In genomic region chr5:112707187-112708179, GRCh38 we compare ENCODE assay signal across 8 cellular contexts. TPM values are rescaled to one million over a fixed set of nuclear protein-coding genes. Genes with fewer than 3 reads are reported as not detected.
DNase-seq lines count a peak whose midpoint lies in the region; ATAC-seq and TF ChIP-seq lines count a peak whose summit lies in the region.

No MANE protein-coding gene starts in this region.

- peak overlapping the region; percentile 39 for H2AFZ ChIP-seq in mesenchymal stem cell (ENCODE audit: low read depth, low read length)

- peak overlapping the region; percentile 80 for H3K4me2 ChIP-seq in mesenchymal stem cell (ENCODE audit: low read length, poor library complexity, severe bottlenecking)

- peak; percentile 93 for ATAC-seq in GM21390 (IDR thresholded peaks at IDR 0.05; ENCODE audit: unreplicated experiment)

- peak overlapping the region; percentile 97 for H3K4me3 Mint-ChIP-seq in Calu3 (ENCODE audit: low read depth, unreplicated experiment)

- no peaks in the 10 kb centered on the region for H3K4me1 ChIP-seq in endocrine pancreas (ENCODE audit: control insufficient read depth, insufficient read depth, low read length)
- H3K4me1 ChIP-seq in mesenchymal stem cell (ENCODE audit: control insufficient read depth, insufficient read depth, low read depth, low read length) = peaks cover 1% of the 10 kb centered on the region

- DNase-seq in Calu3 (peak; percentile 99), HUDEP-2 (lab: John Stamatoyannopoulos, UW; ENCODE audit: unreplicated experiment in 76 of 76) (peak in 75 of 76 experiments; percentile 41 to 98 (median 94)), NOMO-1 treated with dmso at 0.1 percent for 144 hours (lab: John Stamatoyannopoulos, UW; ENCODE audit: unreplicated experiment) (peak; percentile 96), mesenchymal stem cell (peak; percentile 98)
- DNase-seq in activated CD8-positive, alpha-beta memory T cell treated with anti-CD3 and anti-CD28 coated beads, Interleukin-2, amount 50 U/mL, for 1 hour (ENCODE audit: extremely low read depth) = peak; percentile 97
- DNase-seq in stimulated activated CD8-positive, alpha-beta memory T cell treated with anti-CD3 and anti-CD28 coated beads, Interleukin-12 subunit alpha, Interleukin-12 subunit beta, amount 100 ng/mL, for 24 hours (ENCODE audit: extremely low read depth) = peak; percentile 94

- H2BK120ac ChIP-seq in mesenchymal stem cell (ENCODE audit: low read depth, low read length) = peak overlapping the region; percentile 86

- no peaks in the 10 kb centered on the region for H3K9me3 Mint-ChIP-seq in Calu3 (ENCODE audit: low read depth, unreplicated experiment)

- peak overlapping the region; percentile 87 for H3K27ac ChIP-seq in mesenchymal stem cell (ENCODE audit: low read length, poor library complexity, severe bottlenecking)

- intact Hi-C loops in Calu3 (cut with micrococcal nuclease; ENCODE audit: unreplicated experiment) = no loop called here

- H2AK5ac ChIP-seq in mesenchymal stem cell (ENCODE audit: low read length, severe bottlenecking) = no peak overlapping the region

- H3K14ac ChIP-seq in mesenchymal stem cell (ENCODE audit: low read length in 2 of 2) = peak overlapping the region in 1 of 2 experiments; percentile 91

- H3K4me1 Mint-ChIP-seq in Calu3 (ENCODE audit: low read depth, unreplicated experiment) = peaks cover 33% of the 10 kb centered on the region

- peak overlapping the region; percentile 76 to 80 for H3K4ac ChIP-seq in mesenchymal stem cell (ENCODE audit: low read depth in 1 of 2, low read length in 2 of 2)

- H4K91ac ChIP-seq in mesenchymal stem cell (ENCODE audit: low read length) = peak overlapping the region; percentile 97

- peak overlapping the region; percentile 93 for H3K4me3 ChIP-seq in endocrine pancreas (ENCODE audit: control insufficient read depth, insufficient read depth, low read length)
- H3K4me3 ChIP-seq in mesenchymal stem cell (ENCODE audit: insufficient read depth in 1 of 2, low read depth in 1 of 2, low read length in 2 of 2) = peak overlapping the region; percentile 86 to 96

- peak overlapping the region; percentile 70 for H2BK15ac ChIP-seq in mesenchymal stem cell (ENCODE audit: low read depth, poor library complexity, severe bottlenecking)

- no peaks in the 10 kb centered on the region for H3K27me3 ChIP-seq in endocrine pancreas (ENCODE audit: control insufficient read depth, insufficient read depth, low read length)
- H3K27me3 ChIP-seq in mesenchymal stem cell (ENCODE audit: control insufficient read depth in 1 of 2, insufficient read depth in 1 of 2, low read length in 2 of 2) = no peaks in the 10 kb centered on the region

- peak overlapping the region; percentile 87 for H3K27ac Mint-ChIP-seq in Calu3 (ENCODE audit: unreplicated experiment)

- H3K9me3 ChIP-seq in endocrine pancreas (ENCODE audit: control insufficient read depth, low read length) (no peaks in the 10 kb centered on the region), mesenchymal stem cell (ENCODE audit: control insufficient read depth, low read length) (no peaks in the 10 kb centered on the region)

- peak overlapping the region; percentile 88 for H3K9ac ChIP-seq in endocrine pancreas (ENCODE audit: control insufficient read depth, insufficient read depth, low read length)
- peak overlapping the region; percentile 95 for H3K9ac ChIP-seq in mesenchymal stem cell (ENCODE audit: low read length)

- H2BK12ac ChIP-seq in mesenchymal stem cell (ENCODE audit: low read length in 2 of 2) = peak overlapping the region; percentile 66 to 86

- no peaks in the 10 kb centered on the region for H3K27me3 Mint-ChIP-seq in Calu3 (ENCODE audit: unreplicated experiment)

- H4K8ac ChIP-seq in mesenchymal stem cell (ENCODE audit: low read length) = peak overlapping the region; percentile 92

- H2BK5ac ChIP-seq in mesenchymal stem cell (ENCODE audit: low read depth, low read length, poor library complexity, severe bottlenecking) = peak overlapping the region; percentile 1

- no peak for TF ChIP-seq CTCF in Calu3 (IDR thresholded peaks at IDR 0.05; ENCODE audit: unreplicated experiment)

- no peaks in the 10 kb centered on the region for H3K36me3 ChIP-seq in endocrine pancreas (ENCODE audit: control insufficient read depth, insufficient read depth, low read length)
- H3K36me3 ChIP-seq in mesenchymal stem cell (ENCODE audit: control insufficient read depth in 1 of 2, insufficient read depth in 2 of 2, low read depth in 1 of 2, low read length in 2 of 2) = no peaks in the 10 kb centered on the region

- H3K79me1 ChIP-seq in mesenchymal stem cell (replicated peaks; ENCODE audit: low read length, poor library complexity, severe bottlenecking) = peaks cover 11% of the 10 kb centered on the region

- H3K18ac ChIP-seq in mesenchymal stem cell (ENCODE audit: low read depth in 1 of 2, low read length in 2 of 2) = peak overlapping the region; percentile 90 to 97

- CTCF ChIA-PET in Calu3 (lab: Charles Lee) = interaction anchor here (0.7 to 1.6 kb wide), 4 partner anchors 17 to 156 kb away, joined by 3 read pairs; partner anchors contain the start of gene APC

- no TSS peak for BruUV-seq in Calu3 (replicated peaks; lab: Mats Ljungman, UMichigan)

- WGBS in mesenchymal stem cell = 4% methylated on average over 62 of the region's 65 CpGs

- H3K36me3 Mint-ChIP-seq in Calu3 (ENCODE audit: insufficient read depth, unreplicated experiment) = peaks cover 19% of the 10 kb centered on the region

- H3K23ac ChIP-seq in mesenchymal stem cell (ENCODE audit: low read length in 2 of 2) = no peak overlapping the region

RNA-seq across cellular contexts. Expression of gene APC, which starts 30.2 kb away (rescaled TPM):
- total RNA-seq in Calu3 (2022) = 44.7 and 47.6 TPM in 2 replicates
- 14.8 TPM for polyA plus RNA-seq in mesenchymal stem cell (2013, experiment 1 of 2)
- polyA plus RNA-seq in mesenchymal stem cell (2013, experiment 2 of 2) = 14.9 TPM

Comparison
In these comparisons a context has a peak if more than half of its experiments do, and no peak if none do; other contexts are left out.
1. Peak in every context shown above with its lines: DNase-seq, ATAC-seq, H3K4me3 ChIP-seq and H3K27ac ChIP-seq.